In the genomic region with DNA sequence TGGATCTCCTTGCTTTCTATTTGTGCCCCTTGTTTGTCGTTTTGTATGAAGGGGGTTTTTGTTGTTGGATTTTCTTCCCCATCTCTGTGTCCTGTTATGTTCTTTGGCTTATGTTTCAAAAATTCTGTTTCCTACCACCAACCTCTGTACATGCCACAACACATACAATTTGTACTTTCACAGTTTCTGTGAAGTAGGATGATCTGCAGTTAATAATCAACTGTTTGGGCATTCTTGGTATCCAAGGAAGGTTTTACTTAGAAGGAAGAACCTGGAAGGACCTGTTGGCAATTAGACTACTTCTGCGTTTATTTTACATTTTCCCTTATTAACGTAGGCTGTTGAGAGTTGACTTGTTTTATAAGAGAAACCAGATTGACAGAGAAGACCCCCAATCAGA, we compare ENCODE assay signal across 13 cellular contexts. TPM values are rescaled to one million over a fixed set of nuclear protein-coding genes. Genes with fewer than 3 reads are reported as not detected.
A peak's percentile ranks its signal among the peaks of the same experiment; 100 is the strongest.
DNase-seq lines count a peak whose midpoint lies in the region; ATAC-seq lines count a peak whose summit lies in the region.
"Had no signal": no experiment of that assay in that cellular context is flagged by ENCODE, and none has a peak within 500 bp of the region (broad histone marks: within the 10 kb centered on the region; RNA-seq: fewer than 3 reads in every experiment).

No MANE protein-coding gene starts in this region.

- H3K27ac ChIP-seq in GM23248, result no peak overlapping the region

- H3K27me3 ChIP-seq in GM23248 (replicated peaks; ENCODE audit: insufficient read depth), result no peaks in the 10 kb centered on the region

- 0 out of 2 replicates have a peak overlapping the region, but pooled peaks have one; percentile 12 for H3K4me3 ChIP-seq in GM23248

- peak overlapping the region; percentile 86 for H3K4me2 ChIP-seq in GM23248 (ENCODE audit: unreplicated experiment)

- peak overlapping the region; percentile 54 for H3K27ac Mint-ChIP-seq in T-helper 17 cell
- H3K27ac Mint-ChIP-seq in activated T-helper 1 cell treated with anti-CD3 and anti-CD28 coated beads, Interleukin-12 subunit alpha, Interleukin-12 subunit beta, Interleukin-2, Interleukin-4 antibody, amounts not matched to agents 30 ng/mL and 10 ng/mL and 1 ng/mL, durations not matched to agents 14 hours and 24 hours and 36 hours, result no peak overlapping the region
- H3K27ac Mint-ChIP-seq: T-cell had no signal

- DNase-seq in GM23248 (no peak), T-helper 17 cell (no peak), glomerular visceral epithelial cell (ENCODE audit: extremely low spot score) (peak; percentile 42), renal cortical epithelial cell (ENCODE audit: low read depth) (peak; percentile 87), mucosa of gallbladder (ENCODE audit: low spot score) (no peak)
- DNase-seq in stimulated activated CD4-positive, alpha-beta T cell treated with anti-CD3 and anti-CD28 coated beads, Interleukin-4, amount 100 ng/mL, for 4 hours, result no peak
- DNase-seq in activated T-helper 1 cell treated with anti-CD3 and anti-CD28 coated beads, Interleukin-12 subunit alpha, Interleukin-12 subunit beta, Interleukin-2, Interleukin-4 antibody, amounts not matched to agents 30 ng/mL and 10 ng/mL and 1 ng/mL, durations not matched to agents 14 hours and 24 hours and 36 hours (ENCODE audit: low spot score), result no peak
- DNase-seq: activated CD4-positive, CD25-positive, alpha-beta regulatory T cell treated with anti-CD3 and anti-CD28 coated beads, Interleukin-2, amount 50 U/mL, for 72 hours; anterior cingulate cortex; GF-D8; midbrain; stimulated activated CD4-positive, alpha-beta T cell treated with anti-CD3 and anti-CD28 coated beads, Interleukin-2, amount 100 ng/mL, for 24 hours; T-cell had no signal

- H3K4me3 Mint-ChIP-seq in T-helper 17 cell, result no peak overlapping the region
- no peak overlapping the region for H3K4me3 Mint-ChIP-seq in activated T-helper 1 cell treated with anti-CD3 and anti-CD28 coated beads, Interleukin-12 subunit alpha, Interleukin-12 subunit beta, Interleukin-2, Interleukin-4 antibody, amounts not matched to agents 30 ng/mL and 10 ng/mL and 1 ng/mL, durations not matched to agents 14 hours and 24 hours and 36 hours

- peaks cover 43% of the 10 kb centered on the region for H3F3A ChIP-seq in GM23248 (ENCODE audit: insufficient read depth)

- ATAC-seq in T-helper 17 cell, result no peak
- ATAC-seq: T-cell had no signal

- WGBS in GM23248 (ENCODE audit: low coverage in 1 of 2, low lambda C conversion rate in 2 of 2, missing lambda C conversion rate in 2 of 2), 2 experiments, result 65 to 71% methylated on average over 3 of the region's 3 CpGs

- no peaks in the 10 kb centered on the region for H3K36me3 ChIP-seq in GM23248 (ENCODE audit: low read depth)

- H3K9ac ChIP-seq in GM23248, result no peak overlapping the region; the same call in 1 of the 2 replicates

- H3K9me2 ChIP-seq in GM23248 (ENCODE audit: insufficient read depth), result no peaks in the 10 kb centered on the region

- no peaks in the 10 kb centered on the region for H3K9me3 Mint-ChIP-seq in activated T-helper 1 cell treated with anti-CD3 and anti-CD28 coated beads, Interleukin-12 subunit alpha, Interleukin-12 subunit beta, Interleukin-2, Interleukin-4 antibody, amounts not matched to agents 30 ng/mL and 10 ng/mL and 1 ng/mL, durations not matched to agents 14 hours and 24 hours and 36 hours
- H3K9me3 Mint-ChIP-seq: T-cell had no signal

- H3K4me1 ChIP-seq in GM23248 (ENCODE audit: insufficient read depth), result peaks cover 59% of the 10 kb centered on the region

- in situ Hi-C loops in GM23248 (cut with MboI), result no loop called here

- intact Hi-C loops in activated T-helper 1 cell treated with anti-CD3 and anti-CD28 coated beads, Interleukin-12 subunit alpha, Interleukin-12 subunit beta, Interleukin-2, Interleukin-4 antibody, amounts not matched to agents 30 ng/mL and 10 ng/mL and 1 ng/mL, durations not matched to agents 14 hours and 24 hours and 36 hours (cut with micrococcal nuclease), result no loop called here

- H3K9me3 ChIP-seq in GM23248 (ENCODE audit: low read depth) (no peaks in the 10 kb centered on the region), T-helper 17 cell (ENCODE audit: control insufficient read depth, low read length, poor library complexity, severe bottlenecking) (no peaks in the 10 kb centered on the region)

- H2AFZ ChIP-seq in GM23248, result no peak overlapping the region

- H3K36me3 Mint-ChIP-seq in T-helper 17 cell (ENCODE audit: low read depth), result peaks cover 4% of the 10 kb centered on the region
- peaks cover 18% of the 10 kb centered on the region for H3K36me3 Mint-ChIP-seq in activated T-helper 1 cell treated with anti-CD3 and anti-CD28 coated beads, Interleukin-12 subunit alpha, Interleukin-12 subunit beta, Interleukin-2, Interleukin-4 antibody, amounts not matched to agents 30 ng/mL and 10 ng/mL and 1 ng/mL, durations not matched to agents 14 hours and 24 hours and 36 hours (ENCODE audit: low read depth)

- H3K27me3 Mint-ChIP-seq in T-helper 17 cell, result no peaks in the 10 kb centered on the region
- H3K27me3 Mint-ChIP-seq in activated T-helper 1 cell treated with anti-CD3 and anti-CD28 coated beads, Interleukin-12 subunit alpha, Interleukin-12 subunit beta, Interleukin-2, Interleukin-4 antibody, amounts not matched to agents 30 ng/mL and 10 ng/mL and 1 ng/mL, durations not matched to agents 14 hours and 24 hours and 36 hours (ENCODE audit: insufficient read depth), result no peaks in the 10 kb centered on the region
- H3K27me3 Mint-ChIP-seq: T-cell had no signal

- peaks cover 65% of the 10 kb centered on the region for H4K20me1 ChIP-seq in GM23248 (ENCODE audit: insufficient read depth)

- H3K4me1 Mint-ChIP-seq in T-helper 17 cell, result peaks cover 54% of the 10 kb centered on the region
- peaks cover 61% of the 10 kb centered on the region for H3K4me1 Mint-ChIP-seq in activated T-helper 1 cell treated with anti-CD3 and anti-CD28 coated beads, Interleukin-12 subunit alpha, Interleukin-12 subunit beta, Interleukin-2, Interleukin-4 antibody, amounts not matched to agents 30 ng/mL and 10 ng/mL and 1 ng/mL, durations not matched to agents 14 hours and 24 hours and 36 hours (ENCODE audit: low read depth)

- H3K79me2 ChIP-seq in GM23248 (ENCODE audit: insufficient read depth), result peaks cover 100% of the 10 kb centered on the region

RNA-seq across cellular contexts. Expression of a gene that starts 8.3 kb away (rescaled TPM):
- total RNA-seq in GM23248 (2014; rRNA removed; shearing (Covaris generic)), result 45.0 and 62.0 TPM in 2 replicates
- polyA plus RNA-seq in GM23248 (2016; fragmentation: Nextera tagmentation; extraction: Ambion mirVana), result 31.7 and 35.0 TPM in 2 replicates
- total RNA-seq in T-helper 17 cell (100 to 1,000 TPM; 103 to 105 TPM), renal cortical epithelial cell (33.0 and 99.5 TPM in 2 replicates), mucosa of gallbladder (94.3 TPM)
- total RNA-seq in activated T-helper 1 cell treated with anti-CD3 and anti-CD28 coated beads, Interleukin-12 subunit alpha, Interleukin-12 subunit beta, Interleukin-2, Interleukin-4 antibody, amounts not matched to agents 30 ng/mL and 10 ng/mL and 1 ng/mL, durations not matched to agents 14 hours and 24 hours and 36 hours, result 135 and 140 TPM in 2 replicates

RNA-seq across cellular contexts. Expression of a gene that starts 42.9 kb away (rescaled TPM):
- total RNA-seq in GM23248 (2014; rRNA removed; shearing (Covaris generic)), result 38.9 and 41.7 TPM in 2 replicates
- 27.9 and 28.5 TPM in 2 replicates for polyA plus RNA-seq in GM23248 (2016; fragmentation: Nextera tagmentation; extraction: Ambion mirVana)
- total RNA-seq in T-helper 17 cell (10 to 100 TPM; 36.9 to 50.3 TPM), renal cortical epithelial cell (51.4 and 75.0 TPM in 2 replicates), mucosa of gallbladder (43.4 TPM)
- 61.4 and 62.4 TPM in 2 replicates for total RNA-seq in activated T-helper 1 cell treated with anti-CD3 and anti-CD28 coated beads, Interleukin-12 subunit alpha, Interleukin-12 subunit beta, Interleukin-2, Interleukin-4 antibody, amounts not matched to agents 30 ng/mL and 10 ng/mL and 1 ng/mL, durations not matched to agents 14 hours and 24 hours and 36 hours

Comparison
In these comparisons a context has a peak if more than half of its experiments do, and no peak if none do; other contexts are left out.
1. DNase-seq: peak in glomerular visceral epithelial cell (single experiment) and renal cortical epithelial cell (single experiment); none in GM23248 (single experiment), T-helper 17 cell (0 of 3), mucosa of gallbladder (single experiment), stimulated activated CD4-positive, alpha-beta T cell treated with anti-CD3 and anti-CD28 coated beads, Interleukin-4, amount 100 ng/mL, for 4 hours (0 of 2) and activated T-helper 1 cell treated with anti-CD3 and anti-CD28 coated beads, Interleukin-12 subunit alpha, Interleukin-12 subunit beta, Interleukin-2, Interleukin-4 antibody, amounts not matched to agents 30 ng/mL and 10 ng/mL and 1 ng/mL, durations not matched to agents 14 hours and 24 hours and 36 hours (single experiment).